12 cellular contexts compared by ENCODE assay signal in the genomic region with DNA sequence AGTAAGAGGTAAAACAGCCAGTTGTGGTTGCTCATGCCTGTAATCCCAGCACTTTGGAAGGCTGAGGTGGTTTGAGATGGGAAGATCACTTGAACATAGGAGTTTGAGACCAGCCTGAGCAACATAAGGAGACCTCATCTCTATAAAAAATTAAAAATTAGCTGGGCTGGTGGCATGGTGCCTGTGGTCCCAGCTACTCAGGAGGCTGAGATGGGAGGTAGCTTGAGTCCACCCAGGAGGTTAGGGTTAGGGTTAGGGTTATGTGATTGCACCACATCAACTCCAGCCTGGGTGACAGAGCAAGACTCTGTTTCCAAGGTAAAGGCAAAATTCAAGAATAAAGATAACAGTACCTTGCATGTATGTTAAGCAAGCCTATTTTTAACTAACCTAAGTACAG. TPM values are rescaled to one million over a fixed set of nuclear protein-coding genes. Genes with fewer than 3 reads are reported as not detected.
DNase-seq lines count a peak whose midpoint lies in the region; ATAC-seq and TF ChIP-seq lines count a peak whose summit lies in the region.
"Had no signal": no experiment of that assay in that cellular context is flagged by ENCODE, and none has a peak within 500 bp of the region (broad histone marks: within the 10 kb centered on the region; RNA-seq: fewer than 3 reads in every experiment).

No MANE protein-coding gene starts in this region.

- BruUV-seq in OCI-LY7 (replicated peaks; lab: Mats Ljungman, UMichigan): no TSS peak

- no peak for TF ChIP-seq CTCF in CD4-positive, alpha-beta T cell (IDR thresholded peaks at IDR 0.05)
- TF ChIP-seq CTCF in HL-60 (IDR thresholded peaks at IDR 0.05; ENCODE audit: insufficient read depth, low read length) (no peak), OCI-LY7 (conservative IDR thresholded peaks at IDR 0.05; ENCODE audit: low read length) (no peak)

- peak overlapping the region; percentile 87 for H3K27ac Mint-ChIP-seq in CD4-positive, alpha-beta T cell
- H3K27ac Mint-ChIP-seq in activated T-helper 2 cell treated with anti-CD3 and anti-CD28 coated beads, Interferon-gamma antibody, Interleukin-2, Interleukin-4, amounts not matched to agents 10 μg/mL and 5 μg/mL and 100 μg/mL, durations not matched to agents 14 hours and 24 hours and 36 hours: peak overlapping the region; percentile 69
- peak overlapping the region; percentile 77 to 99 (median 92) for H3K27ac Mint-ChIP-seq in naive thymus-derived CD4-positive, alpha-beta T cell

- H3K4me1 Mint-ChIP-seq in CD4-positive, alpha-beta T cell (ENCODE audit: low read depth): peaks cover 76% of the 10 kb centered on the region
- peaks cover 53% of the 10 kb centered on the region for H3K4me1 Mint-ChIP-seq in activated T-helper 2 cell treated with anti-CD3 and anti-CD28 coated beads, Interferon-gamma antibody, Interleukin-2, Interleukin-4, amounts not matched to agents 10 μg/mL and 5 μg/mL and 100 μg/mL, durations not matched to agents 14 hours and 24 hours and 36 hours (ENCODE audit: low read depth)
- H3K4me1 Mint-ChIP-seq in naive thymus-derived CD4-positive, alpha-beta T cell: peaks cover 34 to 78% (median 57%) of the 10 kb centered on the region in 7 donors

- no peaks in the 10 kb centered on the region for H3K27me3 ChIP-seq in CD4-positive, alpha-beta T cell (ENCODE audit: control insufficient read depth, insufficient read depth, low read length)
- H3K27me3 ChIP-seq in HL-60 (ENCODE audit: insufficient read depth, poor library complexity, severe bottlenecking): no peaks in the 10 kb centered on the region
- H3K27me3 ChIP-seq in naive thymus-derived CD4-positive, alpha-beta T cell (ENCODE audit: control insufficient read depth in 2 of 2, insufficient read depth in 2 of 2, low read length in 2 of 2): no peaks in the 10 kb centered on the region
- H3K27me3 ChIP-seq: BLaER1 treated with 17β-estradiol and CSF1 and Interleukin-3, amounts not matched to agents 10 nM and 100 nM; pancreas had no signal

- no peaks in the 10 kb centered on the region for H3K36me3 ChIP-seq in naive thymus-derived CD4-positive, alpha-beta T cell (ENCODE audit: control insufficient read depth in 2 of 3, insufficient read depth in 3 of 3, low read length in 3 of 3)
- no peaks in the 10 kb centered on the region for H3K36me3 ChIP-seq in OCI-LY7 (ENCODE audit: insufficient read depth, low read length)
- H3K36me3 ChIP-seq: pancreas had no signal

- POLR2A ChIA-PET in CD4-positive, alpha-beta T cell (lab: Charles Lee): interaction anchor here (0.8 to 2.0 kb wide), 5 partner anchors 22 to 134 kb away, joined by 3 to 9 read pairs (median 4); no protein-coding TSS in a partner anchor
- POLR2A ChIA-PET in naive thymus-derived CD4-positive, alpha-beta T cell (lab: Charles Lee): interaction anchor here (1.0 kb wide), 1 partner anchor 11 kb away, joined by 6 read pairs; no protein-coding TSS in a partner anchor
- POLR2A ChIA-PET in OCI-LY7 (lab: Charles Lee): interaction anchor here (1.0 to 2.9 kb wide), 4 partner anchors 9 to 16 kb away, joined by 3 to 11 read pairs (median 8); no protein-coding TSS in a partner anchor

- H4K20me1 ChIP-seq in OCI-LY7 (ENCODE audit: insufficient read depth, low read length): no peaks in the 10 kb centered on the region

- intact Hi-C loops in CD4-positive, alpha-beta T cell (cut with DNase I, micrococcal nuclease): loop anchor here (2.0 to 10.0 kb wide), 4 partner anchors 14 to 192 kb away; no protein-coding TSS in a partner anchor
- intact Hi-C loops in activated T-helper 2 cell treated with anti-CD3 and anti-CD28 coated beads, Interferon-gamma antibody, Interleukin-2, Interleukin-4, amounts not matched to agents 10 μg/mL and 5 μg/mL and 100 μg/mL, durations not matched to agents 14 hours and 24 hours and 36 hours (cut with micrococcal nuclease): loop anchor here (1.0 kb wide), 1 partner anchor 8 kb away; no protein-coding TSS in a partner anchor
- intact Hi-C loops in naive thymus-derived CD4-positive, alpha-beta T cell (cut with micrococcal nuclease): loop anchor here (1.0 to 5.0 kb wide), 7 partner anchors 8 to 1190 kb away; no protein-coding TSS in a partner anchor
- intact Hi-C loops in OCI-LY7 (cut with micrococcal nuclease; ENCODE audit: unreplicated experiment): no loop called here

- no peak overlapping the region for H2AFZ ChIP-seq in OCI-LY7 (ENCODE audit: low read length)

- no peaks in the 10 kb centered on the region for H3K27me3 Mint-ChIP-seq in CD4-positive, alpha-beta T cell
- no peaks in the 10 kb centered on the region for H3K27me3 Mint-ChIP-seq in activated T-helper 2 cell treated with anti-CD3 and anti-CD28 coated beads, Interferon-gamma antibody, Interleukin-2, Interleukin-4, amounts not matched to agents 10 μg/mL and 5 μg/mL and 100 μg/mL, durations not matched to agents 14 hours and 24 hours and 36 hours (ENCODE audit: low read depth)
- H3K27me3 Mint-ChIP-seq in naive thymus-derived CD4-positive, alpha-beta T cell: no peaks in the 10 kb centered on the region

- H3K79me2 ChIP-seq in OCI-LY7 (ENCODE audit: insufficient read depth, low read depth, low read length): no peaks in the 10 kb centered on the region

- ATAC-seq in CD4-positive, alpha-beta T cell (ENCODE audit: poor library complexity): no peak
- no peak for ATAC-seq in naive thymus-derived CD4-positive, alpha-beta T cell
- ATAC-seq in GM18868 (IDR thresholded peaks at IDR 0.05; ENCODE audit: unreplicated experiment): no peak
- ATAC-seq in HG02981 (IDR thresholded peaks at IDR 0.05; ENCODE audit: unreplicated experiment): no peak
- ATAC-seq: left lobe of liver had no signal

- H3K4me2 ChIP-seq in OCI-LY7 (ENCODE audit: low read length): no peak overlapping the region

- peak overlapping the region; percentile 25 for H3K4me3 ChIP-seq in HL-60 (replicated peaks; ENCODE audit: insufficient read depth, low read length)
- peak overlapping the region; percentile 51 for H3K4me3 ChIP-seq in naive thymus-derived CD4-positive, alpha-beta T cell (ENCODE audit: low read length)
- no peak overlapping the region for H3K4me3 ChIP-seq in OCI-LY7 (ENCODE audit: low read depth, low read length, poor library complexity, severe bottlenecking)
- H3K4me3 ChIP-seq: pancreas had no signal

- peaks cover 23% of the 10 kb centered on the region for H3K36me3 Mint-ChIP-seq in CD4-positive, alpha-beta T cell (ENCODE audit: low read depth)
- H3K36me3 Mint-ChIP-seq in activated T-helper 2 cell treated with anti-CD3 and anti-CD28 coated beads, Interferon-gamma antibody, Interleukin-2, Interleukin-4, amounts not matched to agents 10 μg/mL and 5 μg/mL and 100 μg/mL, durations not matched to agents 14 hours and 24 hours and 36 hours (ENCODE audit: low read depth): peaks cover 62% of the 10 kb centered on the region
- H3K36me3 Mint-ChIP-seq in naive thymus-derived CD4-positive, alpha-beta T cell: peaks cover 0 to 48% (median 8%) of the 10 kb centered on the region in 5 donors

- no peak for DNase-seq in CD4-positive, alpha-beta T cell
- peak in 1 of 2 experiments; percentile 32 for DNase-seq in HL-60 (ENCODE audit: low read depth in 1 of 2, low spot score in 1 of 2)
- DNase-seq in activated T-helper 2 cell treated with anti-CD3 and anti-CD28 coated beads, Interferon-gamma antibody, Interleukin-2, Interleukin-4, amounts not matched to agents 10 μg/mL and 5 μg/mL and 100 μg/mL, durations not matched to agents 14 hours and 24 hours and 36 hours (ENCODE audit: low spot score): no peak
- no peak for DNase-seq in naive thymus-derived CD4-positive, alpha-beta T cell
- no peak for DNase-seq in OCI-LY7 (ENCODE audit: low spot score)
- no peak for DNase-seq in cerebellar nuclear complex (lab: John Stamatoyannopoulos, UW)
- DNase-seq: pancreas, RPMI8226 had no signal

- peak overlapping the region; percentile 44 for H3K27ac ChIP-seq in CD4-positive, alpha-beta T cell (ENCODE audit: low read depth, low read length)
- H3K27ac ChIP-seq in HL-60 (replicated peaks) (peak overlapping the region; percentile 62), OCI-LY7 (ENCODE audit: low read depth, low read length, poor library complexity, severe bottlenecking) (no peak overlapping the region)
- peak overlapping the region; percentile 82 for H3K27ac ChIP-seq in naive thymus-derived CD4-positive, alpha-beta T cell (ENCODE audit: low read depth, low read length)

- peaks cover 21 to 25% of the 10 kb centered on the region in 2 donors for H3K4me1 ChIP-seq in naive thymus-derived CD4-positive, alpha-beta T cell (ENCODE audit: control insufficient read depth in 2 of 2, insufficient read depth in 2 of 2, low read length in 2 of 2)
- H3K4me1 ChIP-seq in OCI-LY7 (ENCODE audit: insufficient read depth, low read length, poor library complexity, severe bottlenecking): no peaks in the 10 kb centered on the region
- H3K4me1 ChIP-seq: pancreas had no signal

- no peaks in the 10 kb centered on the region for H3K9me3 ChIP-seq in CD4-positive, alpha-beta T cell (ENCODE audit: control insufficient read depth, low read length)
- H3K9me3 ChIP-seq in naive thymus-derived CD4-positive, alpha-beta T cell (ENCODE audit: control insufficient read depth in 2 of 3, low read length in 3 of 3): no peaks in the 10 kb centered on the region
- no peaks in the 10 kb centered on the region for H3K9me3 ChIP-seq in OCI-LY7 (ENCODE audit: low read length)
- H3K9me3 ChIP-seq: pancreas had no signal

- no peaks in the 10 kb centered on the region for H3K9me2 ChIP-seq in OCI-LY7 (ENCODE audit: insufficient read depth, low read length)

- CTCF ChIA-PET in CD4-positive, alpha-beta T cell (lab: Charles Lee): interaction anchor here (1.5 kb wide), 1 partner anchor 7 kb away, joined by 3 read pairs; no protein-coding TSS in a partner anchor
- CTCF ChIA-PET in naive thymus-derived CD4-positive, alpha-beta T cell (lab: Charles Lee): no interaction called here
- CTCF ChIA-PET in OCI-LY7 (lab: Charles Lee; ENCODE audit: unreplicated experiment): no interaction called here

- H3K4me3 Mint-ChIP-seq in CD4-positive, alpha-beta T cell: peak overlapping the region; percentile 80
- H3K4me3 Mint-ChIP-seq in activated T-helper 2 cell treated with anti-CD3 and anti-CD28 coated beads, Interferon-gamma antibody, Interleukin-2, Interleukin-4, amounts not matched to agents 10 μg/mL and 5 μg/mL and 100 μg/mL, durations not matched to agents 14 hours and 24 hours and 36 hours (ENCODE audit: low read depth): peak overlapping the region; percentile 89
- H3K4me3 Mint-ChIP-seq in naive thymus-derived CD4-positive, alpha-beta T cell: peak overlapping the region; percentile 71 to 99 (median 94)

- H3K9me3 Mint-ChIP-seq in CD4-positive, alpha-beta T cell: no peaks in the 10 kb centered on the region
- H3K9me3 Mint-ChIP-seq in activated T-helper 2 cell treated with anti-CD3 and anti-CD28 coated beads, Interferon-gamma antibody, Interleukin-2, Interleukin-4, amounts not matched to agents 10 μg/mL and 5 μg/mL and 100 μg/mL, durations not matched to agents 14 hours and 24 hours and 36 hours: peaks cover 19% of the 10 kb centered on the region
- peaks cover 0 to 6% (median 0%) of the 10 kb centered on the region in 11 donors for H3K9me3 Mint-ChIP-seq in naive thymus-derived CD4-positive, alpha-beta T cell

RNA-seq across cellular contexts. Expression of a gene that starts 3.5 kb away (rescaled TPM):
- 10 to 100 TPM; 51.2 to 51.3 TPM for total RNA-seq in CD4-positive, alpha-beta T cell
- 73.0 and 79.0 TPM in 2 replicates for total RNA-seq in activated T-helper 2 cell treated with anti-CD3 and anti-CD28 coated beads, Interferon-gamma antibody, Interleukin-2, Interleukin-4, amounts not matched to agents 10 μg/mL and 5 μg/mL and 100 μg/mL, durations not matched to agents 14 hours and 24 hours and 36 hours
- 100 to 1,000 TPM in 1 of 5 experiments, 10 to 100 TPM in 4; 27.5 to 136 (median 38.0) TPM for total RNA-seq in naive thymus-derived CD4-positive, alpha-beta T cell
- polyA plus RNA-seq in naive thymus-derived CD4-positive, alpha-beta T cell: 10 to 100 TPM; 25.5 to 30.9 TPM
- not detected in 2 replicates for total RNA-seq in OCI-LY7 (2014; rRNA removed; shearing (Covaris generic))
- 2.8 and 4.1 TPM in 2 replicates for total RNA-seq in OCI-LY7 (2022)

Comparison
In these comparisons a context has a peak if more than half of its experiments do, and no peak if none do; other contexts are left out.
1. RNA of a gene that starts 3.5 kb away (total RNA-seq): 73.0 to 79.0 TPM in activated T-helper 2 cell treated with anti-CD3 and anti-CD28 coated beads, Interferon-gamma antibody, Interleukin-2, Interleukin-4, amounts not matched to agents 10 μg/mL and 5 μg/mL and 100 μg/mL, durations not matched to agents 14 hours and 24 hours and 36 hours, 51.2 to 51.3 TPM in CD4-positive, alpha-beta T cell and 27.5 to 136 TPM in naive thymus-derived CD4-positive, alpha-beta T cell; 2.8 to 4.1 TPM in OCI-LY7; every median in the first group is over 4 times any median in the second.
2. Peak in every context shown above with its lines, with median percentiles within 50 percentile points of each other: H3K27ac Mint-ChIP-seq and H3K4me3 Mint-ChIP-seq.